2 cellular contexts compared by ENCODE assay signal in genomic region chr11:29334781-29335140, GRCh38.
TF ChIP-seq lines count a peak whose summit lies in the region.

No MANE protein-coding gene starts in this region.

TF ChIP-seq in A549, 52 proteins besides CTCF, POLR2A, EP300 and RAD21 (continued from another document):
- TF ChIP-seq TFCP2L1 (CRISPR knock-in tag; IDR thresholded peaks at IDR 0.05), result no peak
- no peak for TF ChIP-seq RFX5 (IDR thresholded peaks at IDR 0.05)
TF ChIP-seq in A549: peak in this region for 0.

TF ChIP-seq in IMR-90, 13 proteins besides CTCF, POLR2A, EP300 and RAD21:
- no peak for TF ChIP-seq MAZ (IDR thresholded peaks at IDR 0.05; ENCODE audit: borderline replicate concordance, low read depth, low read length)
- 0 out of 2 replicates have a peak, but pooled peaks have one; percentile 14 for TF ChIP-seq CEBPB (IDR thresholded peaks at IDR 0.05; ENCODE audit: low read depth, low read length)
